8 cellular contexts compared by ENCODE assay signal in the genomic region with DNA sequence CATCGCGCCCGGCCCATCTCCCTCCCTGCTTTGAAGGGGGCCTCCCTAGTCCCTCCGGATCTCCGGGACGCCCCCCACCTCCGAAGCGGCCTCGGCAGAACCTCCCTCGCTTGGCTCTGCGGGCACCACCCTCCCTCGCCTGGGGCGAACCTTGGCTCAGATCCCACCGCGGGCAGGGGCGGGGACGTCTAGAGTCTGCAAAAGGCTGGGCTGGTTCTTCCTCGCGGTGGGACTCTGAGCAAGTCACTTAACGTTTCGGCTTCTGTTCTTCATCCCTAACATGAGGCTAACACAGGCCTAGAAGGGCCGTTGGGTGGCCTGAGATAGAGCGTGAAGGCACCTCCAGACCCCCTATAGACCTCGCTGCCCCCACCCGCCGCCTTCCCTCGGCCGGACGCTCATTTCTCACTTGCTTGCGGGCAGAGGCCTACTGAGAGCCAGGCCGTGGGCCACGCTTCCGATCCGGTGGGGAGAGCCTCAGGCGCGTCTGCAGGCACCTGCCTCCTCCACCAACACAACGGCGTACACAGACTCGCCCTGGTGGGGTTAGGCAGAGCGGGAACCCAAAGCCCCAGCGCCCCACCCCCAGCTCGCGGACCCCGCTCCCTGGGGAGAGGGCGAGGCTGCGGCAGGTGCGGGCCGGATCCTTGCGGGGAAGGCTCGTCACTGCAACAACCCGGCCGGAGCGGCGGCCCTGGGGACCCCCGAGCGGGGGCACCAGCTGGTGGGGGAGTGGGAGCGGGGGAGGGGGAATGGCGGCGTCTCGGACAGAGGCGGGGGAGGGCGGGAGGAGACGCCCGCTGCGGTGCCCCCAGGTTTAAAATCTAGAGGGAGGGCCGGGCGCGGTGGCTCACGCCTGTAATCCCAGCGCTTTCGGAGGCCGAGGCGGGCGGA. TPM values are rescaled to one million over a fixed set of nuclear protein-coding genes. Genes with fewer than 3 reads are reported as not detected.
DNase-seq lines count a peak whose midpoint lies in the region; ATAC-seq and TF ChIP-seq lines count a peak whose summit lies in the region.

No MANE protein-coding gene starts in this region.

- TF ChIP-seq CTCF in lower leg skin (IDR thresholded peaks at IDR 0.05), result no peak

- peak; percentile 70 for DNase-seq in AG08395 (ENCODE audit: low spot score)
- DNase-seq in HT-29 (ENCODE audit: low spot score), result peak; percentile 83
- peak; percentile 43 for DNase-seq in cerebellar cortex (ENCODE audit: low spot score)
- DNase-seq in lower leg skin (ENCODE audit: low spot score in 2 of 2), result peak; percentile 88 to 98
- DNase-seq in stimulated activated CD4-positive, alpha-beta T cell treated with anti-CD3 and anti-CD28 coated beads, TNF-alpha, amount 100 ng/mL, for 24 hours (ENCODE audit: low read depth in 3 of 3), result peak; percentile 48 to 74 (median 57)
- DNase-seq in OCI-M1 (lab: John Stamatoyannopoulos, UW), result no peak

- no peak overlapping the region for H3K4me3 ChIP-seq in lower leg skin (ENCODE audit: low read depth, poor library complexity, severe bottlenecking)

- 3% methylated on average over 51 to 52 of the region's 74 CpGs for WGBS in lower leg skin, 2 donors

- ATAC-seq in activated CD4-positive, CD25-positive, alpha-beta regulatory T cell treated with anti-CD3 and anti-CD28 coated beads, Interleukin-2, amount 50 U/mL, for 24 hours, result peak; percentile 29 to 36
- ATAC-seq in HG03135 (IDR thresholded peaks at IDR 0.05; ENCODE audit: unreplicated experiment), result no peak

- no peak for TF ChIP-seq POLR2A in lower leg skin (IDR thresholded peaks at IDR 0.05)

- intact Hi-C loops in lower leg skin (cut with DNase I; ENCODE audit: low total_unique reads), result no loop called here

RNA-seq across cellular contexts. Expression of gene MYO1C, which starts 5.4 kb away (rescaled TPM):
- total RNA-seq in HT-29 (2014; rRNA removed; shearing (Covaris generic)), result 188 and 200 TPM in 2 replicates
- 100 to 1,000 TPM in 1 of 4 donors, 10 to 100 TPM in 3; 71.3 to 101 (median 84.8) TPM for total RNA-seq in lower leg skin

RNA-seq across cellular contexts. Expression of gene INPP5K, which starts 29.4 kb away (rescaled TPM):
- total RNA-seq in HT-29 (2014; rRNA removed; shearing (Covaris generic)), result 51.5 and 75.5 TPM in 2 replicates
- 100 to 1,000 TPM; 101 to 172 (median 134) TPM for total RNA-seq in lower leg skin

RNA-seq across cellular contexts. Expression of gene CRK, which starts 31.0 kb away (rescaled TPM):
- 28.8 and 28.9 TPM in 2 replicates for total RNA-seq in HT-29 (2014; rRNA removed; shearing (Covaris generic))
- 10 to 100 TPM; 48.2 to 70.0 (median 50.7) TPM for total RNA-seq in lower leg skin
